ENCODE assay signal across 7 cellular contexts in genomic region chr6:8114956-8115355, GRCh38.
"Had no signal": no experiment of that assay in that cellular context is flagged by ENCODE, and none has a peak within 500 bp of the region (broad histone marks: within the 10 kb centered on the region; RNA-seq: fewer than 3 reads in every experiment).

No MANE protein-coding gene starts in this region.

- H3K9ac ChIP-seq: KMS-11 had no signal

- H3K27ac ChIP-seq: HL-60, KMS-11 had no signal

- DNase-seq: Karpas-422, KBM-7, KG1 had no signal

- H3K4me2 ChIP-seq: KMS-11 had no signal

- H3K36me3 Mint-ChIP-seq: IgD-negative memory B cell had no signal

- H3K27ac Mint-ChIP-seq: IgD-negative memory B cell had no signal

- FAIRE-seq: HTR-8/SVneo had no signal

- H3K4me3 Mint-ChIP-seq: IgD-negative memory B cell had no signal
